ENCODE assay signal across 8 cellular contexts in genomic region chr6:155314773-155315515, GRCh38. TPM values are rescaled to one million over a fixed set of nuclear protein-coding genes. Genes with fewer than 3 reads are reported as not detected.
DNase-seq lines count a peak whose midpoint lies in the region; ATAC-seq and TF ChIP-seq lines count a peak whose summit lies in the region.

No MANE protein-coding gene starts in this region.

- H3K27me3 ChIP-seq in esophagus muscularis mucosa (no peaks in the 10 kb centered on the region), transverse colon (no peaks in the 10 kb centered on the region)

- peaks cover 11% of the 10 kb centered on the region for H3K36me3 Mint-ChIP-seq in nephron (ENCODE audit: low read depth)

- no peaks in the 10 kb centered on the region for H3K9me3 ChIP-seq in esophagus muscularis mucosa
- no peaks in the 10 kb centered on the region for H3K9me3 ChIP-seq in transverse colon

- peaks cover 5 to 25% (median 18%) of the 10 kb centered on the region in 4 donors for H3K4me1 ChIP-seq in esophagus muscularis mucosa
- H3K4me1 ChIP-seq in transverse colon = peaks cover 0 to 20% (median 5%) of the 10 kb centered on the region in 4 donors

- H3K4me3 Mint-ChIP-seq in nephron = peak overlapping the region; percentile 97 to 98 (median 98)

- TF ChIP-seq CTCF in esophagus muscularis mucosa (IDR thresholded peaks at IDR 0.05) (no peak), nephron (IDR thresholded peaks at IDR 0.05; ENCODE audit: unreplicated experiment in 3 of 3) (no peak), transverse colon (IDR thresholded peaks at IDR 0.05) (no peak)

- intact Hi-C loops in esophagus muscularis mucosa (cut with DNase I) (no loop called here), transverse colon (cut with DNase I; ENCODE audit: low total_unique reads) (no loop called here)

- in situ Hi-C loops in transverse colon (cut with MboI; ENCODE audit: low pct_ligation_motif_present in 1 of 4, low pct_unique_long_range_greater_than_20kb in 1 of 4, low sequenced_read_pairs in 3 of 4) = no loop called here

- H3K27ac ChIP-seq in esophagus muscularis mucosa (replicated peaks in 1 of 4) (peak overlapping the region; percentile 83 to 89 (median 88)), transverse colon (peak overlapping the region; percentile 86 to 90 (median 88))

- TF ChIP-seq EP300 in esophagus muscularis mucosa (IDR thresholded peaks at IDR 0.05) (peak; percentile 8), transverse colon (IDR thresholded peaks at IDR 0.05; ENCODE audit: low read depth) (no peak)

- ATAC-seq in GM19395 (IDR thresholded peaks at IDR 0.05; ENCODE audit: unreplicated experiment) (peak; percentile 72), HG03442 (IDR thresholded peaks at IDR 0.05; ENCODE audit: unreplicated experiment) (peak; percentile 47)

- H3K27me3 Mint-ChIP-seq in nephron (ENCODE audit: low read depth) = no peaks in the 10 kb centered on the region

- DNase-seq in COLO668 (lab: John Stamatoyannopoulos, UW; ENCODE audit: unreplicated experiment) (peak; percentile 52), NCI-H69 (lab: John Stamatoyannopoulos, UW) (peak; percentile 96), esophagus muscularis mucosa (ENCODE audit: extremely low spot score) (no peak), transverse colon (peak; percentile 63)
- peak; percentile 39 to 47 for DNase-seq in activated CD4-positive, alpha-beta T cell treated with anti-CD3 and anti-CD28 coated beads, Interleukin-2, amount 50 U/mL, for 4 hours

- H3K27ac Mint-ChIP-seq in nephron = peak overlapping the region; percentile 80 to 89 (median 88)

- H3K36me3 ChIP-seq in esophagus muscularis mucosa (peaks cover 0 to 10% (median 10%) of the 10 kb centered on the region in 4 donors), transverse colon (peaks cover 0 to 3% (median 0%) of the 10 kb centered on the region in 4 donors)

- H3K4me3 ChIP-seq in esophagus muscularis mucosa = peak overlapping the region; percentile 79 to 90 (median 90)
- peak overlapping the region; percentile 7 to 87 (median 84) for H3K4me3 ChIP-seq in transverse colon

- H3K9me3 Mint-ChIP-seq in nephron = no peaks in the 10 kb centered on the region

- 2% methylated on average over 20 of the region's 20 CpGs for WGBS in esophagus muscularis mucosa
- 1 to 2% methylated on average over 11 to 20 of the region's 20 CpGs for WGBS in transverse colon (ENCODE audit: low coverage in 1 of 2), 2 donors

- TF ChIP-seq POLR2A in esophagus muscularis mucosa (IDR thresholded peaks at IDR 0.05; ENCODE audit: low read depth) = no peak
- TF ChIP-seq POLR2A in transverse colon (IDR thresholded peaks at IDR 0.05) = no peak

- peaks cover 15% of the 10 kb centered on the region for H3K4me1 Mint-ChIP-seq in nephron

RNA-seq across cellular contexts. Expression of gene TFB1M, which starts 0.7 kb away (rescaled TPM):
- 10 to 100 TPM in 3 of 4 donors, 1 to 10 TPM in 1; 6.5 to 15.4 (median 12.2) TPM for total RNA-seq in esophagus muscularis mucosa
- 10 to 100 TPM in 3 of 4 donors, 1 to 10 TPM in 1; 3.2 to 43.4 (median 16.5) TPM for total RNA-seq in transverse colon

RNA-seq across cellular contexts. Expression of gene CLDN20, which starts 51.1 kb away (rescaled TPM):
- total RNA-seq in esophagus muscularis mucosa (not detected), transverse colon (not detected)
